Comparison of ENCODE assay signal across 8 cellular contexts in genomic region chr1:246566128-246566807, GRCh38. TPM values are rescaled to one million over a fixed set of nuclear protein-coding genes. Genes with fewer than 3 reads are reported as not detected.
DNase-seq lines count a peak whose midpoint lies in the region; ATAC-seq, FAIRE-seq and TF ChIP-seq lines count a peak whose summit lies in the region.

TSS of gene CNST (plus strand) at chr1:246566456. CDS start at chr1:246591563, 25,107 bp downstream.
TSS of gene TFB2M (minus strand) at chr1:246566261. CDS start at chr1:246566138, 123 bp downstream.

- H3K4me1 ChIP-seq in heart right ventricle, result peaks cover 0 to 61% (median 57%) of the 10 kb centered on the region in 9 donors
- H3K4me1 ChIP-seq in upper lobe of left lung, result peaks cover 37 to 66% (median 52%) of the 10 kb centered on the region in 4 donors

- H3K27me3 ChIP-seq in heart right ventricle (no peaks in the 10 kb centered on the region), upper lobe of left lung (no peaks in the 10 kb centered on the region)

- 0% methylated on average over 56 to 61 of the region's 62 CpGs for WGBS in heart right ventricle, 2 donors
- WGBS in upper lobe of left lung, 2 donors, result 1% methylated on average over 31 of the region's 62 CpGs; no CpG with 5 or more reads in 1 of the 2 donors

- TF ChIP-seq CTCF in heart right ventricle (IDR thresholded peaks at IDR 0.05), result no peak
- peak in 1 of 6 experiments; percentile 27 for TF ChIP-seq CTCF in upper lobe of left lung (IDR thresholded peaks at IDR 0.05)

- H3K36me3 ChIP-seq in heart right ventricle (peaks cover 0 to 29% (median 17%) of the 10 kb centered on the region in 9 donors), upper lobe of left lung (peaks cover 0 to 13% (median 8%) of the 10 kb centered on the region in 4 donors)

- DNase-seq in GM12892 (ENCODE audit: insufficient read length), result peak; percentile 85
- DNase-seq in NCI-H1436 treated with DMSO at 0.1 percent for 48 hours (lab: John Stamatoyannopoulos, UW), result peak; percentile 96
- DNase-seq in amniotic epithelial cell (ENCODE audit: low read depth), result peak; percentile 99
- peak; percentile 96 to 98 for DNase-seq in heart right ventricle
- peak; percentile 95 to 99 (median 96) for DNase-seq in posterior cingulate gyrus
- DNase-seq in upper lobe of left lung, result peak; percentile 97 to 99

- H3K9me3 ChIP-seq in heart right ventricle, result no peaks in the 10 kb centered on the region
- H3K9me3 ChIP-seq in upper lobe of left lung, result no peaks in the 10 kb centered on the region

- intact Hi-C loops in T-helper 1 cell treated with Interleukin-12 subunit alpha and Interleukin-12 subunit beta and Interleukin-4 antibody, amounts not matched to agents 30 ng/mL and 1 ng/mL, for 36 hours (cut with micrococcal nuclease), result loop anchor here (1.0 to 10.0 kb wide), 18 partner anchors 59 to 1914 kb away; partner anchors contain the start of genes COX20, KIF26B, SCCPDH and SMYD3
- intact Hi-C loops in heart right ventricle (cut with DNase I), result loop anchor here in 7 of 10 donors (2.0 to 10.0 kb wide), 10 partner anchors 41 to 133 kb away; no protein-coding TSS in a partner anchor
- intact Hi-C loops in posterior cingulate gyrus (cut with DNase I), result loop anchor here (5.0 to 10.0 kb wide), 4 partner anchors 59 to 1701 kb away; partner anchors contain the start of genes HNRNPU, SCCPDH and SMYD3

- TF ChIP-seq EP300 in upper lobe of left lung (IDR thresholded peaks at IDR 0.05), result peak in 1 of 4 donors; percentile 35

- H3K27ac ChIP-seq in heart right ventricle (peak within 1 kb of the TSS; percentile 86 to 97 (median 93)), upper lobe of left lung (peak within 1 kb of the TSS; percentile 95 to 99 (median 97))

- peak; percentile 96 for ATAC-seq in HG02840 (IDR thresholded peaks at IDR 0.05; ENCODE audit: low FRiP score, unreplicated experiment)
- ATAC-seq in heart right ventricle, result peak; percentile 98 to 100 (median 98)
- peak; percentile 99 to 100 for ATAC-seq in upper lobe of left lung (ENCODE audit: low FRiP score in 2 of 2)

- FAIRE-seq in GM12892 (lab: Jason Lieb, UNC), result peak; percentile 99

- peak within 1 kb of the TSS; percentile 75 to 98 (median 89) for H3K4me3 ChIP-seq in heart right ventricle
- peak within 1 kb of the TSS; percentile 85 to 96 (median 92) for H3K4me3 ChIP-seq in upper lobe of left lung

- TF ChIP-seq POLR2A in GM12892 (IDR thresholded peaks at IDR 0.05; ENCODE audit: low read depth, low read length), result peak; percentile 78
- TF ChIP-seq POLR2A in upper lobe of left lung (IDR thresholded peaks at IDR 0.05), result peak in 3 of 4 donors; percentile 86 to 96 (median 91)

RNA-seq across cellular contexts. Expression of gene CNST, which starts in this region (rescaled TPM):
- polyA plus RNA-seq in GM12892 (2012; ENCODE audit: missing spikeins), result 7.7 TPM
- 32.5 and 33.7 TPM in 2 replicates for total RNA-seq in T-helper 1 cell treated with Interleukin-12 subunit alpha and Interleukin-12 subunit beta and Interleukin-4 antibody, amounts not matched to agents 30 ng/mL and 1 ng/mL, for 36 hours
- total RNA-seq in heart right ventricle, result 10 to 100 TPM; 13.1 to 24.4 (median 15.4) TPM
- polyA plus RNA-seq in heart right ventricle, result 1 to 10 TPM; 5.6 to 6.6 TPM
- total RNA-seq in upper lobe of left lung, result 10 to 100 TPM; 22.1 to 40.1 (median 29.2) TPM

RNA-seq across cellular contexts. Expression of gene TFB2M, which starts in this region (rescaled TPM):
- 20.8 TPM for polyA plus RNA-seq in GM12892 (2012; ENCODE audit: missing spikeins)
- total RNA-seq in T-helper 1 cell treated with Interleukin-12 subunit alpha and Interleukin-12 subunit beta and Interleukin-4 antibody, amounts not matched to agents 30 ng/mL and 1 ng/mL, for 36 hours, result 12.4 and 13.2 TPM in 2 replicates
- 10 to 100 TPM; 10.1 to 16.5 (median 13.6) TPM for total RNA-seq in heart right ventricle
- 1 to 10 TPM; 2.9 to 9.9 TPM for polyA plus RNA-seq in heart right ventricle
- total RNA-seq in upper lobe of left lung, result 10 to 100 TPM in 3 of 6 donors, 1 to 10 TPM in 3; 2.0 to 12.0 (median 9.7) TPM

Comparison
In these comparisons a context has a peak if more than half of its experiments do, and no peak if none do; other contexts are left out.
1. Peak in every context shown above with its lines: DNase-seq, ATAC-seq, H3K4me3 ChIP-seq and H3K27ac ChIP-seq.